Comparison of ENCODE assay signal across 8 cellular contexts in the genomic region with DNA sequence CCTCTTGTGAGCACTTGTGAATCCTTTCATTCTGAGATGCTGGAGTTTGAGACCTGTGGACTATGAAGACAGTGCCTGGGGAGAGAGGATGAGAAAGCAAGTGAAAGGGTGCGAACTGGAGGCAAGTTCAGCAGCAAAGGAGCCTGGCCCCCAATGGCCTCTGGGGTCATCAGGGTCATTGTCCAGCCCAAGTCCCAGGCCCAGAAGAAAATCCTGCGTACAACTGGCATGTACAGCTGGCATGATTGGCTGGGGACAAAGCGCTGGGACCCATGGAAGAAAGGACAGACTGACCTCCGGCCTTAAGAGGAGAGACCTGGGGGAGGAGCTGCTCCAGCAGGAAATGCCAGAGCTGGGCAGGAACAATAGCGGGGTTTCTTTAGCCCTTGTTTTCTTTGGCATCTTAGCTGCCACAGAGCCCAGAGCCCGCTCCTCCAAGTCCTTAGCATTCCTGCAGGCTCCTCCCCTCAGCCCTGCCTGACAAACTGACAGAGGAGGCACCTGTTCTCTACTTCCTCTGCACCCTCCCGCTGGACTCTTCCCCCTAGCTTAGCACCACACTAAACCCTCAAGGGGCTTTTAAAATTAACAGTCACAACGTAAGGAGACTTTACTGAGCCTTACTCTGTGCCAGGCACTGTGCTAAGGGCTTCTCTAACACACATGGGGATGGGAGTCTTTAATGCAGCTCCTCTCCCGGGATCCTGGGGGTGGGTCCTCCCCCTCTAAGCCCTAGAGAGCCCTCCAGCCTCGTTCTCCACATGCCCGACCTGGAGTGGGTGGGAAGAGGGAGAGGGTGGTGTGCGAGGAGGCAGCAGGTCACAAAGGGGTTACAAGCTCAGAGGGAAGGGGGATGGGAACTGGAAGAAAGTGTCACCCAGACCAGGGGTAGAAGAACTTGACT. TPM values are rescaled to one million over a fixed set of nuclear protein-coding genes. Genes with fewer than 3 reads are reported as not detected.
DNase-seq lines count a peak whose midpoint lies in the region; ATAC-seq, FAIRE-seq and TF ChIP-seq lines count a peak whose summit lies in the region.

No MANE protein-coding gene starts in this region.

- H3K27ac ChIP-seq in C4-2B: peak overlapping the region; percentile 20

- no peak for TF ChIP-seq CTCF in C4-2B (conservative IDR thresholded peaks at IDR 0.05)
- TF ChIP-seq CTCF in astrocyte of the spinal cord (IDR thresholded peaks at IDR 0.05; ENCODE audit: low read depth, low read length): no peak

- H3K4me3 ChIP-seq in astrocyte of the spinal cord (ENCODE audit: low read depth, low read length): no peak overlapping the region

- DNase-seq in HTR-8/SVneo (ENCODE audit: insufficient read length, low spot score) (peak; percentile 74), astrocyte of the spinal cord (ENCODE audit: low read depth, low spot score) (peak; percentile 22), mucosa of gallbladder (ENCODE audit: low spot score) (peak; percentile 76), retina (no peak), AG08395 (ENCODE audit: low spot score) (no peak)
- DNase-seq in effector CD4-positive, alpha-beta T cell: no peak

- in situ Hi-C loops in astrocyte of the spinal cord (cut with HindIII; ENCODE audit: low sequenced_read_pairs): no loop called here

- no peak for ATAC-seq in GM21360 (IDR thresholded peaks at IDR 0.05; ENCODE audit: unreplicated experiment)

- no peak for FAIRE-seq in HTR-8/SVneo (lab: Jason Lieb, UNC)

RNA-seq across cellular contexts. Expression of gene AQP5, which starts 1.9 kb away (rescaled TPM):
- 1.6 TPM for total RNA-seq in mucosa of gallbladder

RNA-seq across cellular contexts. Expression of gene AQP2, which starts 9.3 kb away (rescaled TPM):
- total RNA-seq in mucosa of gallbladder: not detected

RNA-seq across cellular contexts. Expression of gene AQP6, which starts 12.9 kb away (rescaled TPM):
- 0.32 TPM for total RNA-seq in mucosa of gallbladder

RNA-seq across cellular contexts. Expression of gene FAIM2, which starts 56.1 kb away (rescaled TPM):
- 13.0 TPM for total RNA-seq in mucosa of gallbladder

Comparison
In these comparisons a context has a peak if more than half of its experiments do, and no peak if none do; other contexts are left out.
1. DNase-seq: peak in HTR-8/SVneo (single experiment), astrocyte of the spinal cord (single experiment) and mucosa of gallbladder (single experiment); none in retina (single experiment), effector CD4-positive, alpha-beta T cell (single experiment) and AG08395 (single experiment).